Comparison of ENCODE assay signal across 8 cellular contexts in genomic region chr1:180953791-180954721, GRCh38. TPM values are rescaled to one million over a fixed set of nuclear protein-coding genes. Genes with fewer than 3 reads are reported as not detected.
DNase-seq lines count a peak whose midpoint lies in the region; ATAC-seq and TF ChIP-seq lines count a peak whose summit lies in the region.

No MANE protein-coding gene starts in this region.

- no peaks in the 10 kb centered on the region for H3K79me2 ChIP-seq in neural progenitor cell (ENCODE audit: low read depth)

- H3K4me3 ChIP-seq in GM12864 (ENCODE audit: low read depth, low read length) (peak overlapping the region; percentile 63), right atrium auricular region (peak overlapping the region; percentile 39 to 62), neural progenitor cell (no peak overlapping the region)

- no peak overlapping the region for H3K9ac ChIP-seq in neural progenitor cell

- peaks cover under 1% of the 10 kb centered on the region for H3F3A ChIP-seq in neural progenitor cell (ENCODE audit: low read depth)

- peak overlapping the region; percentile 91 for H3K27ac ChIP-seq in RWPE1
- peak overlapping the region; percentile 45 to 63 for H3K27ac ChIP-seq in right atrium auricular region
- H3K27ac ChIP-seq in neural progenitor cell: no peak overlapping the region

- peaks cover 4% of the 10 kb centered on the region for H3K4me1 Mint-ChIP-seq in activated naive CD8-positive, alpha-beta T cell (ENCODE audit: low read depth)
- peaks cover 4% of the 10 kb centered on the region for H3K4me1 Mint-ChIP-seq in neural progenitor cell

- TF ChIP-seq CTCF in GM12864 (IDR thresholded peaks at IDR 0.05; ENCODE audit: low read depth, low read length, missing control alignments) (no peak), RWPE1 (conservative IDR thresholded peaks at IDR 0.05; ENCODE audit: low read depth) (no peak), right atrium auricular region (IDR thresholded peaks at IDR 0.05) (peak in 1 of 2 donors; percentile 37), neural progenitor cell (IDR thresholded peaks at IDR 0.05) (no peak)

- peak overlapping the region; percentile 61 for H3K4me3 Mint-ChIP-seq in activated naive CD8-positive, alpha-beta T cell
- no peak overlapping the region for H3K4me3 Mint-ChIP-seq in neural progenitor cell

- no peaks in the 10 kb centered on the region for H3K9me3 Mint-ChIP-seq in activated naive CD8-positive, alpha-beta T cell (ENCODE audit: low read depth)
- H3K9me3 Mint-ChIP-seq in neural progenitor cell: no peaks in the 10 kb centered on the region

- H3K27me3 Mint-ChIP-seq in activated naive CD8-positive, alpha-beta T cell: no peaks in the 10 kb centered on the region
- H3K27me3 Mint-ChIP-seq in neural progenitor cell (ENCODE audit: insufficient read depth, low read depth): peaks cover 4% of the 10 kb centered on the region

- H4K20me1 ChIP-seq in neural progenitor cell (ENCODE audit: low read depth): peaks cover 9% of the 10 kb centered on the region

- H3K27me3 ChIP-seq in right atrium auricular region (no peaks in the 10 kb centered on the region), neural progenitor cell (no peaks in the 10 kb centered on the region)

- DNase-seq in GM12864 (ENCODE audit: low read depth): peak; percentile 38
- peak; percentile 21 for DNase-seq in RWPE1 (ENCODE audit: low spot score)
- peak; percentile 68 for DNase-seq in right atrium auricular region (ENCODE audit: low spot score)
- DNase-seq in stimulated activated CD4-positive, alpha-beta T cell treated with anti-CD3 and anti-CD28 coated beads, Interleukin-15, amount 100 ng/mL, for 1 hour (ENCODE audit: low read depth in 1 of 2, low spot score in 1 of 2): peak; percentile 27 to 54
- DNase-seq in neural progenitor cell (ENCODE audit: low spot score): no peak
- no peak for DNase-seq in DMS79 treated with DMSO at 0.1 percent for 48 hours (lab: John Stamatoyannopoulos, UW)

- H3K4me1 ChIP-seq in right atrium auricular region (peaks cover 0 to 17% of the 10 kb centered on the region in 2 donors), neural progenitor cell (peaks cover 8% of the 10 kb centered on the region)

- no peak overlapping the region for H3K27ac Mint-ChIP-seq in activated naive CD8-positive, alpha-beta T cell
- no peak overlapping the region for H3K27ac Mint-ChIP-seq in neural progenitor cell

- ATAC-seq in HG02610 (IDR thresholded peaks at IDR 0.05; ENCODE audit: unreplicated experiment): peak; percentile 73

- peaks cover 5% of the 10 kb centered on the region for H3K36me3 Mint-ChIP-seq in activated naive CD8-positive, alpha-beta T cell
- H3K36me3 Mint-ChIP-seq in neural progenitor cell: peaks cover 13% of the 10 kb centered on the region

- CTCF ChIA-PET in RWPE1 (lab: Yijun Ruan, JAX): interaction anchor here (0.6 to 0.7 kb wide), 2 partner anchors 41 to 188 kb away, joined by 3 read pairs; no protein-coding TSS in a partner anchor

- no peak overlapping the region for H3K4me2 ChIP-seq in neural progenitor cell

- H3K36me3 ChIP-seq in right atrium auricular region (peaks cover 13% of the 10 kb centered on the region), neural progenitor cell (no peaks in the 10 kb centered on the region)

- no peak overlapping the region for H2AFZ ChIP-seq in neural progenitor cell (replicated peaks)

- H3K9me3 ChIP-seq in right atrium auricular region (no peaks in the 10 kb centered on the region), neural progenitor cell (ENCODE audit: low read depth) (no peaks in the 10 kb centered on the region)

- POLR2A ChIA-PET in RWPE1 (lab: Yijun Ruan, JAX; ENCODE audit: low non-redundant PET): interaction anchor here (0.7 kb wide), 1 partner anchor 16 kb away, joined by 5 read pairs; no protein-coding TSS in a partner anchor

RNA-seq across cellular contexts. Expression of gene KIAA1614, which starts 41.4 kb away (rescaled TPM):
- total RNA-seq in right atrium auricular region: 10 to 100 TPM in 1 of 2 donors, 1 to 10 TPM in 1; 9.1 to 11.0 TPM
- 0.56 and 3.8 TPM in 2 replicates for total RNA-seq in neural progenitor cell (ENCODE audit: low replicate concordance)

Comparison
In these comparisons a context has a peak if more than half of its experiments do, and no peak if none do; other contexts are left out.
1. DNase-seq: peak in GM12864 (single experiment), RWPE1 (single experiment), right atrium auricular region (single experiment) and stimulated activated CD4-positive, alpha-beta T cell treated with anti-CD3 and anti-CD28 coated beads, Interleukin-15, amount 100 ng/mL, for 1 hour (2 of 2); none in neural progenitor cell (single experiment) and DMS79 treated with DMSO at 0.1 percent for 48 hours (single experiment).